15 cellular contexts compared by ENCODE assay signal in genomic region chr6:75224303-75224926, GRCh38. TPM values are rescaled to one million over a fixed set of nuclear protein-coding genes. Genes with fewer than 3 reads are reported as not detected.
A peak's percentile ranks its signal among the peaks of the same experiment; 100 is the strongest.
DNase-seq lines count a peak whose midpoint lies in the region; ATAC-seq, FAIRE-seq and TF ChIP-seq lines count a peak whose summit lies in the region.
"Had no signal": no experiment of that assay in that cellular context is flagged by ENCODE, and none has a peak within 500 bp of the region (broad histone marks: within the 10 kb centered on the region; RNA-seq: fewer than 3 reads in every experiment).

No MANE protein-coding gene starts in this region.

- H3K9me1 ChIP-seq in IMR-90 (ENCODE audit: insufficient read depth, low read length): peaks cover 3% of the 10 kb centered on the region; the same call in 1 of the 2 replicates

- no peak overlapping the region for H3K56ac ChIP-seq in IMR-90 (ENCODE audit: extremely low read depth, insufficient read depth, low read length)

- H3K9me3 ChIP-seq in IMR-90 (ENCODE audit: control insufficient read depth, insufficient read depth, low read length): no peaks in the 10 kb centered on the region
- H3K9me3 ChIP-seq in HepG2 (ENCODE audit: low read length): no peaks in the 10 kb centered on the region
- peaks cover 0 to 2% (median 0%) of the 10 kb centered on the region in 5 donors for H3K9me3 ChIP-seq in subcutaneous abdominal adipose tissue (ENCODE audit: control insufficient read depth in 5 of 5, low read length in 5 of 5)
- no peaks in the 10 kb centered on the region for H3K9me3 ChIP-seq in aorta (ENCODE audit: control insufficient read depth, low read length)
- H3K9me3 ChIP-seq: BLaER1, HAP-1 had no signal

- POLR2A ChIA-PET in IMR-90 (lab: Charles Lee; ENCODE audit: unreplicated experiment): no interaction called here
- POLR2A ChIA-PET in HepG2 (lab: Yijun Ruan, JAX): interaction anchor here (1.3 kb wide), 1 partner anchor 19 kb away, joined by 6 read pairs; the partner anchor contains the start of gene COX7A2

- no peak for ATAC-seq in IMR-90 (ENCODE audit: low read depth)
- peak; percentile 99 for ATAC-seq in HepG2
- no peak for ATAC-seq in GM19328 (IDR thresholded peaks at IDR 0.05; ENCODE audit: unreplicated experiment)
- no peak for ATAC-seq in GM21528 (IDR thresholded peaks at IDR 0.05; ENCODE audit: low FRiP score, unreplicated experiment)
- no peak for ATAC-seq in aorta (ENCODE audit: low FRiP score)

- no peak overlapping the region; the same call in 1 of the 2 replicates for H3K4ac ChIP-seq in IMR-90 (ENCODE audit: low read depth, low read length)

- H2BK120ac ChIP-seq in IMR-90 (ENCODE audit: low read depth, low read length): no peak overlapping the region

- TF ChIP-seq EP300 in HepG2 (IDR thresholded peaks at IDR 0.05; ENCODE audit: low read depth in 2 of 2, low read length in 2 of 2): no peak
- TF ChIP-seq EP300 in HepG2 (CRISPR knock-in tag; IDR thresholded peaks at IDR 0.05; ENCODE audit: borderline replicate concordance): no peak

- H4K20me1 ChIP-seq in IMR-90 (ENCODE audit: insufficient read depth, low read length) (no peaks in the 10 kb centered on the region), HepG2 (ENCODE audit: insufficient read depth, low read length) (no peaks in the 10 kb centered on the region)
- H4K20me1 ChIP-seq: BLaER1 had no signal

- FAIRE-seq in bronchial epithelial cell (lab: Jason Lieb, UNC) (peak; percentile 40), HepG2 (lab: Jason Lieb, UNC) (no peak)
- FAIRE-seq: GM18507 had no signal

- intact Hi-C loops in IMR-90 (cut with micrococcal nuclease): no loop called here
- intact Hi-C loops in HepG2 (cut with micrococcal nuclease; ENCODE audit: unreplicated experiment): no loop called here
- intact Hi-C loops in aorta (cut with DNase I): no loop called here

- no peak for TF ChIP-seq CTCF in IMR-90 (conservative IDR thresholded peaks at IDR 0.05; ENCODE audit: low read depth, low read length)
- TF ChIP-seq CTCF in bronchial epithelial cell (IDR thresholded peaks at IDR 0.05; ENCODE audit: insufficient read depth, low read length, severe bottlenecking): no peak
- no peak for TF ChIP-seq CTCF in HepG2 (CRISPR knock-in tag; IDR thresholded peaks at IDR 0.05)

- H3K4me2 ChIP-seq in IMR-90 (ENCODE audit: low read depth, low read length) (no peak overlapping the region), HepG2 (ENCODE audit: low read depth, low read length) (peak overlapping the region; percentile 82)
- H3K4me2 ChIP-seq: BLaER1 had no signal

- H3K14ac ChIP-seq in IMR-90 (replicated peaks; ENCODE audit: low read depth, low read length): 0 out of 2 replicates have a peak overlapping the region, but pooled peaks have one; percentile 28

- no peaks in the 10 kb centered on the region for H3K36me3 ChIP-seq in IMR-90 (ENCODE audit: control insufficient read depth, insufficient read depth, low read length)
- no peaks in the 10 kb centered on the region for H3K36me3 ChIP-seq in bronchial epithelial cell (ENCODE audit: control insufficient read depth, insufficient read depth, low read length)
- no peaks in the 10 kb centered on the region for H3K36me3 ChIP-seq in HepG2 (replicated peaks in 1 of 2; ENCODE audit: control insufficient read depth in 1 of 2, insufficient read depth in 2 of 2, low read length in 2 of 2)
- H3K36me3 ChIP-seq in subcutaneous abdominal adipose tissue (ENCODE audit: control insufficient read depth in 5 of 5, insufficient read depth in 5 of 5, low read length in 5 of 5): no peaks in the 10 kb centered on the region
- no peaks in the 10 kb centered on the region for H3K36me3 ChIP-seq in aorta (ENCODE audit: control insufficient read depth in 1 of 2, insufficient read depth in 2 of 2, low read length in 1 of 2)
- H3K36me3 ChIP-seq: BLaER1, HAP-1 had no signal

- H3K9ac ChIP-seq in IMR-90 (ENCODE audit: low read depth, low read length) (no peak overlapping the region), HepG2 (ENCODE audit: insufficient read depth, low read depth, low read length) (peak overlapping the region; percentile 30; the same call in 1 of the 2 replicates), subcutaneous abdominal adipose tissue (ENCODE audit: low read length in 5 of 5) (no peak overlapping the region)
- H3K9ac ChIP-seq: BLaER1 had no signal

- TF ChIP-seq RAD21 in IMR-90 (IDR thresholded peaks at IDR 0.05; ENCODE audit: low read length) (no peak), HepG2 (CRISPR knock-in tag; IDR thresholded peaks at IDR 0.05) (no peak)

- H4K5ac ChIP-seq in IMR-90 (ENCODE audit: low read depth, low read length): no peak overlapping the region

- H3K27me3 ChIP-seq in IMR-90 (ENCODE audit: control insufficient read depth, insufficient read depth, low read length): no peaks in the 10 kb centered on the region
- H3K27me3 ChIP-seq in bronchial epithelial cell (ENCODE audit: control insufficient read depth, insufficient read depth, low read length): no peaks in the 10 kb centered on the region
- H3K27me3 ChIP-seq in HepG2 (ENCODE audit: control insufficient read depth in 1 of 2, insufficient read depth in 2 of 2, low read length in 2 of 2): no peaks in the 10 kb centered on the region
- H3K27me3 ChIP-seq in subcutaneous abdominal adipose tissue (ENCODE audit: control insufficient read depth in 5 of 5, insufficient read depth in 4 of 5, low read length in 5 of 5): no peaks in the 10 kb centered on the region
- no peaks in the 10 kb centered on the region for H3K27me3 ChIP-seq in aorta (ENCODE audit: control insufficient read depth in 1 of 2, insufficient read depth in 2 of 2, low read length in 1 of 2)
- H3K27me3 ChIP-seq: BLaER1 had no signal

- no peak overlapping the region for H3K27ac ChIP-seq in IMR-90 (ENCODE audit: insufficient read depth, low read length)
- no peak overlapping the region for H3K27ac ChIP-seq in HepG2 (ENCODE audit: extremely low read length, insufficient read depth, low read length)
- peak overlapping the region; percentile 89 for H3K27ac ChIP-seq in subcutaneous abdominal adipose tissue (ENCODE audit: low read depth, low read length)
- H3K27ac ChIP-seq in aorta (ENCODE audit: low read depth in 1 of 2, low read length in 2 of 2): no peak overlapping the region
- H3K27ac ChIP-seq: BLaER1 had no signal

- no peak overlapping the region for H4K8ac ChIP-seq in IMR-90 (ENCODE audit: low read depth in 2 of 2, low read length in 2 of 2)

- CTCF ChIA-PET in IMR-90 (lab: Yijun Ruan, JAX): no interaction called here
- CTCF ChIA-PET in HepG2 (lab: Yijun Ruan, JAX; ENCODE audit: low intra/inter-chr PET ratio, low total read pairs): no interaction called here

- H3K23ac ChIP-seq in IMR-90 (ENCODE audit: low read depth, low read length): no peak overlapping the region

- DNase-seq in IMR-90 (no peak), bronchial epithelial cell (ENCODE audit: low read depth) (no peak), HepG2 (ENCODE audit: low spot score) (peak; percentile 29), aorta (no peak)
- DNase-seq: 8988T; AML-193; CD8-positive, alpha-beta memory T cell; DMS53; GOT3 had no signal

- no peak overlapping the region for H2BK5ac ChIP-seq in IMR-90 (ENCODE audit: low read depth, low read length, poor library complexity, severe bottlenecking)

- H4K91ac ChIP-seq in IMR-90 (ENCODE audit: insufficient read depth, low read depth, low read length): no peak overlapping the region

- no peak overlapping the region for H2BK15ac ChIP-seq in IMR-90 (ENCODE audit: low read depth, low read length)

- dilution Hi-C loops in IMR-90 (cut with HindIII; ENCODE audit: low sequenced_read_pairs, unreplicated experiment): no loop called here

- no CpG with 5 or more reads among the region's 6 CpGs for WGBS in IMR-90 (ENCODE audit: extremely low coverage in 2 of 2, insufficient read length in 1 of 2), 2 experiments
- WGBS in HepG2 (ENCODE audit: low lambda C conversion rate): under 1% methylated on average over 6 of the region's 6 CpGs
- 79 to 83% methylated on average over 6 of the region's 6 CpGs for WGBS in aorta, 2 donors

- H2AK9ac ChIP-seq in IMR-90 (replicated peaks; ENCODE audit: low read depth, low read length, poor library complexity): no peak overlapping the region

- peak overlapping the region; percentile 28 for H2AFZ ChIP-seq in IMR-90 (replicated peaks; ENCODE audit: low read length, poor library complexity)
- H2AFZ ChIP-seq in HepG2 (ENCODE audit: low read length): peak overlapping the region; percentile 25

- H3K4me3 ChIP-seq in IMR-90 (ENCODE audit: insufficient read depth, low read depth, low read length): no peak overlapping the region
- no peak overlapping the region for H3K4me3 ChIP-seq in bronchial epithelial cell (ENCODE audit: low read depth, low read length)
- peak overlapping the region in 2 of 3 experiments; percentile 3 to 47; a peak in 3 of 6 replicates for H3K4me3 ChIP-seq in HepG2 (replicated peaks in 1 of 3; ENCODE audit: insufficient read depth in 1 of 3, low read depth in 2 of 3, low read length in 3 of 3)
- H3K4me3 ChIP-seq in subcutaneous abdominal adipose tissue (ENCODE audit: low read depth in 1 of 5, low read length in 5 of 5): no peak overlapping the region
- H3K4me3 ChIP-seq in aorta (ENCODE audit: low read length in 2 of 2): no peak overlapping the region
- H3K4me3 ChIP-seq: BLaER1, HAP-1 had no signal

- BruUV-seq in IMR-90 (replicated peaks; lab: Mats Ljungman, UMichigan) (no TSS peak), HepG2 (replicated peaks; lab: Mats Ljungman, UMichigan) (no TSS peak)

- H2BK20ac ChIP-seq in IMR-90 (ENCODE audit: low read depth, low read length): no peak overlapping the region

- in situ Hi-C loops in IMR-90 (cut with MboI; ENCODE audit: low sequenced_read_pairs) (no loop called here), HepG2 (cut with HindIII; ENCODE audit: extremely low pct_ligation_motif_present, low pct_unique_long_range_greater_than_20kb) (loop anchor here (25.0 kb wide), 4 partner anchors 637 to 1487 kb away; no protein-coding TSS in a partner anchor)

- no peaks in the 10 kb centered on the region for H3K79me2 ChIP-seq in HepG2 (ENCODE audit: insufficient read depth, low read length)

- no peak for TF ChIP-seq POLR2A in IMR-90 (IDR thresholded peaks at IDR 0.05; ENCODE audit: low read depth, low read length)
- TF ChIP-seq POLR2A in HepG2 (IDR thresholded peaks at IDR 0.05; ENCODE audit: insufficient read depth in 1 of 2, low read depth in 2 of 2, low read length in 2 of 2): no peak

- no peak overlapping the region for H3K18ac ChIP-seq in IMR-90 (ENCODE audit: low read depth, low read length)

- no peak overlapping the region for H2AK5ac ChIP-seq in IMR-90 (ENCODE audit: low read depth, low read length)

- peaks cover 8% of the 10 kb centered on the region for H3K4me1 ChIP-seq in IMR-90 (ENCODE audit: control insufficient read depth, insufficient read depth, low read length)
- H3K4me1 ChIP-seq in HepG2 (ENCODE audit: insufficient read depth, low read length): peaks cover 19% of the 10 kb centered on the region
- peaks cover 8 to 30% (median 14%) of the 10 kb centered on the region in 5 donors for H3K4me1 ChIP-seq in subcutaneous abdominal adipose tissue (ENCODE audit: control insufficient read depth in 5 of 5, insufficient read depth in 5 of 5, low read length in 5 of 5)
- H3K4me1 ChIP-seq in aorta (ENCODE audit: control insufficient read depth in 1 of 2, insufficient read depth in 2 of 2, low read length in 2 of 2): no peaks in the 10 kb centered on the region
- H3K4me1 ChIP-seq: BLaER1, HAP-1 had no signal

- no peaks in the 10 kb centered on the region for H3K79me1 ChIP-seq in IMR-90 (ENCODE audit: low read depth in 1 of 2, low read length in 2 of 2)

RNA-seq across cellular contexts. Expression of gene COL12A1, which starts 18.6 kb away (rescaled TPM):
- total RNA-seq in IMR-90 (2012; rRNA removed): 452 and 502 TPM in 2 replicates
- 307 and 350 TPM in 2 replicates for polyA plus RNA-seq in IMR-90 (2012; rRNA removed)
- polyA plus RNA-seq in IMR-90 (2012; cell fraction: cytosol; rRNA removed): 147 and 190 TPM in 2 replicates
- polyA plus RNA-seq in IMR-90 (2012; cell fraction: nucleus; rRNA removed; ENCODE audit: low replicate concordance): 157 and 467 TPM in 2 replicates
- total RNA-seq in bronchial epithelial cell: 6.4 and 11.3 TPM in 2 replicates
- 0.02 TPM in 1 of 2 replicates, not detected in the other for total RNA-seq in HepG2 (2016; rRNA removed; fragmentation: Illumina TruSeq; extraction: Trizol)
- not detected in 2 replicates for total RNA-seq in HepG2 (2016; cell fraction: cytosol; rRNA removed; fragmentation: Illumina TruSeq; extraction: Trizol; ENCODE audit: low read depth)
- total RNA-seq in HepG2 (2016; cell fraction: insoluble cytoplasmic fraction; rRNA removed; fragmentation: Illumina TruSeq; extraction: Trizol): not detected in 2 replicates
- total RNA-seq in HepG2 (2016; cell fraction: membrane; rRNA removed; fragmentation: Illumina TruSeq; extraction: Trizol): not detected in 2 replicates
- total RNA-seq in HepG2 (2016; cell fraction: nucleus; rRNA removed; fragmentation: Illumina TruSeq; extraction: Trizol): 0.06 TPM in 1 of 2 replicates, not detected in the other
- polyA plus RNA-seq in HepG2 (2011; rRNA removed): 0.20 TPM in 1 of 2 replicates, not detected in the other
- 0.01 TPM in 1 of 2 replicates, not detected in the other for polyA plus RNA-seq in HepG2 (2011; cell fraction: cytosol; rRNA removed)
- polyA plus RNA-seq in HepG2 (2011; cell fraction: nucleus; rRNA removed): 0.07 TPM in 1 of 2 replicates, not detected in the other
- polyA plus RNA-seq in HepG2 (2012): 0.01 TPM in 1 of 2 replicates, not detected in the other
- not detected in 2 replicates for polyA plus RNA-seq in HepG2 (2016; cell fraction: cytosol; fragmentation: Illumina TruSeq; extraction: Trizol; ENCODE audit: low read depth)
- polyA plus RNA-seq in HepG2 (2016; cell fraction: insoluble cytoplasmic fraction; fragmentation: Illumina TruSeq; extraction: Trizol; ENCODE audit: low read depth): not detected in 2 replicates
- polyA plus RNA-seq in HepG2 (2016; cell fraction: membrane; fragmentation: Illumina TruSeq; extraction: Trizol; ENCODE audit: low read depth): not detected in 2 replicates
- 0.12 TPM in 1 of 2 replicates, not detected in the other for polyA plus RNA-seq in HepG2 (2016; cell fraction: nucleus; fragmentation: Illumina TruSeq; extraction: Trizol; ENCODE audit: insufficient read depth, low read depth)
- polyA minus RNA-seq in HepG2 (2011; rRNA and poly(A)+ RNA removed; ENCODE audit: low replicate concordance): 328 TPM in 1 of 2 replicates, not detected in the other
- 0.79 and 2.3 TPM in 2 replicates for polyA minus RNA-seq in HepG2 (2011; cell fraction: cytosol; rRNA and poly(A)+ RNA removed)
- polyA minus RNA-seq in HepG2 (2011; cell fraction: nucleus; rRNA and poly(A)+ RNA removed): 0.12 and 0.77 TPM in 2 replicates
- total RNA-seq in aorta: 100 to 1,000 TPM; 150 to 214 TPM
- polyA plus RNA-seq in aorta: 10 to 100 TPM; 11.8 to 43.5 TPM
- total RNA-seq: CD8-positive, alpha-beta memory T cell had no signal
- polyA plus RNA-seq: CD8-positive, alpha-beta memory T cell had no signal

RNA-seq across cellular contexts. Expression of gene COX7A2, which starts 19.2 kb away (rescaled TPM):
- total RNA-seq in IMR-90 (2012; rRNA removed) (85.8 and 776 TPM in 2 replicates), bronchial epithelial cell (124 and 176 TPM in 2 replicates), HepG2 (2016; rRNA removed; fragmentation: Illumina TruSeq; extraction: Trizol) (481 and 556 TPM in 2 replicates), aorta (100 to 1,000 TPM; 199 to 312 TPM)
- polyA plus RNA-seq in IMR-90 (2012; rRNA removed) (174 and 185 TPM in 2 replicates), HepG2 (2011; rRNA removed) (311 and 407 TPM in 2 replicates), aorta (1,000 to 10,000 TPM in 1 of 2 donors, 100 to 1,000 TPM in 1; 299 to 1,052 TPM)
- polyA plus RNA-seq in IMR-90 (2012; cell fraction: cytosol; rRNA removed): 360 and 1,161 TPM in 2 replicates
- 39.2 and 183 TPM in 2 replicates for polyA plus RNA-seq in IMR-90 (2012; cell fraction: nucleus; rRNA removed; ENCODE audit: low replicate concordance)
- total RNA-seq in HepG2 (2016; cell fraction: cytosol; rRNA removed; fragmentation: Illumina TruSeq; extraction: Trizol; ENCODE audit: low read depth): 280 and 328 TPM in 2 replicates
- 517 and 605 TPM in 2 replicates for total RNA-seq in HepG2 (2016; cell fraction: insoluble cytoplasmic fraction; rRNA removed; fragmentation: Illumina TruSeq; extraction: Trizol)
- total RNA-seq in HepG2 (2016; cell fraction: membrane; rRNA removed; fragmentation: Illumina TruSeq; extraction: Trizol): 294 and 325 TPM in 2 replicates
- total RNA-seq in HepG2 (2016; cell fraction: nucleus; rRNA removed; fragmentation: Illumina TruSeq; extraction: Trizol): 231 and 261 TPM in 2 replicates
- polyA plus RNA-seq in HepG2 (2011; cell fraction: cytosol; rRNA removed): 137 and 186 TPM in 2 replicates
- 59.1 and 61.9 TPM in 2 replicates for polyA plus RNA-seq in HepG2 (2011; cell fraction: nucleus; rRNA removed)
- polyA plus RNA-seq in HepG2 (2012): 241 and 395 TPM in 2 replicates
- 218 and 256 TPM in 2 replicates for polyA plus RNA-seq in HepG2 (2016; cell fraction: cytosol; fragmentation: Illumina TruSeq; extraction: Trizol; ENCODE audit: low read depth)
- 311 and 334 TPM in 2 replicates for polyA plus RNA-seq in HepG2 (2016; cell fraction: insoluble cytoplasmic fraction; fragmentation: Illumina TruSeq; extraction: Trizol; ENCODE audit: low read depth)
- 165 and 228 TPM in 2 replicates for polyA plus RNA-seq in HepG2 (2016; cell fraction: membrane; fragmentation: Illumina TruSeq; extraction: Trizol; ENCODE audit: low read depth)
- polyA plus RNA-seq in HepG2 (2016; cell fraction: nucleus; fragmentation: Illumina TruSeq; extraction: Trizol; ENCODE audit: insufficient read depth, low read depth): 278 and 326 TPM in 2 replicates
- polyA minus RNA-seq in HepG2 (2011; rRNA and poly(A)+ RNA removed; ENCODE audit: low replicate concordance): 63.3 and 108 TPM in 2 replicates
- polyA minus RNA-seq in HepG2 (2011; cell fraction: cytosol; rRNA and poly(A)+ RNA removed): 36.2 and 38.6 TPM in 2 replicates
- 17.8 and 18.6 TPM in 2 replicates for polyA minus RNA-seq in HepG2 (2011; cell fraction: nucleus; rRNA and poly(A)+ RNA removed)

Comparison
In these comparisons a context has a peak if more than half of its experiments do, and no peak if none do; other contexts are left out.
1. H3K4me3 ChIP-seq: peak in HepG2 (2 of 3); none in IMR-90 (single experiment), bronchial epithelial cell (single experiment), subcutaneous abdominal adipose tissue (0 of 5) and aorta (0 of 2).
2. RNA of gene COL12A1, which starts 18.6 kb away (total RNA-seq): 452 to 502 TPM in IMR-90 and 150 to 214 TPM in aorta; 6.4 to 11.3 TPM in bronchial epithelial cell and 0.02 to 0.06 TPM in HepG2; every median in the first group is over 10 times any median in the second.